ENCODE assay signal across 19 cellular contexts in the genomic region with DNA sequence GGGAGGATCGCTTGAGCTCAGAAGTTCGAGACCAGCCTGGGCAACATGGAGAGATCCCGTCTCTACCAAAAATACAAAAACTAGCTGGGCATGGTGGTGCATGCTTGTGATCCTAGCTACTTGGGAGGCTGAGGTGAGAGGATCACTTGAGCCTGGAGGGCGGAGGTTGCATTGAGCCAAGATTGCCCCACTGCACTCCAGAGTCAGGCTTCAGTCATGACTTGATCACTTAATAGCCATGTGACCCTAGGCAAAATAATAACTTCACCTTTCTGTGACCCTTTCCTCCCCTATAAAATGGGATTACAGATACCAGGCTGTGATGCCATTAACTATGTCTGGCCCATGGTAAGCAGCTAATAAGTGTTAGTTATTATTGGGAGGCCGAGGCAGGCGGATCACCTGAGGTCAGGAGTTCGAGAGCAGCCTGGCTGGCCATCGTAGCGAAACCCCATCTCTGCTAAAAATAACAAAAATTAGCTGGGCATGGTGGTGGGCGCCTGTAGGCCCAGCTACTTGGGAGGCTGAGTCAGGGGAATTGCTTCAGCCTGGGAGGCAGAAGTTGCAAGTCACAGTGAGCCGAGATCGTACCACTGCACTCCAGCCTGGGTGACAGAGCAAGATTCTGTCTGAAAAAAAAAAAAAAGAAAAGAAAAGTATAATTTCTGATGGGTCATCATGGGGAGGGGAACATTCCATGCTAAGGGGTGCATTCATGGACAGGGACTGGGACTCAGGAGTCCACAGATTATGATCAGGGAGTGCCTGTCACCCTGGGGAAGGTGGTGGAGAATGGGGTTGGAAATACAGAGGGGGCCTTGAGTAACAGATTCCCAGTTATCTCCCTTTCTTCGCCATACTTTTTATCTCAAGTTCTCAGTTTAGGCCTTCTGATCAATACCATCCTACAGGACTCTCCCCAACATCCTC. TPM values are rescaled to one million over a fixed set of nuclear protein-coding genes. Genes with fewer than 3 reads are reported as not detected.
A peak's percentile ranks its signal among the peaks of the same experiment; 100 is the strongest.
DNase-seq lines count a peak whose midpoint lies in the region; ATAC-seq and TF ChIP-seq lines count a peak whose summit lies in the region.
"Had no signal": no experiment of that assay in that cellular context is flagged by ENCODE, and none has a peak within 500 bp of the region (broad histone marks: within the 10 kb centered on the region; RNA-seq: fewer than 3 reads in every experiment).

No MANE protein-coding gene starts in this region.

- H3K36me3 ChIP-seq in upper lobe of right lung (peaks cover 100% of the 10 kb centered on the region), testis (ENCODE audit: low read depth, missing control alignments) (no peaks in the 10 kb centered on the region)

- no peak for ATAC-seq in activated T-helper 17 cell treated with anti-CD3 and anti-CD28 coated beads, Interleukin-2, amount 50 U/mL, for 72 hours (replicated peaks)
- ATAC-seq in upper lobe of right lung, result no peak
- ATAC-seq in HG02763 (IDR thresholded peaks at IDR 0.05; ENCODE audit: unreplicated experiment), result no peak
- ATAC-seq in GM21367 (IDR thresholded peaks at IDR 0.05; ENCODE audit: unreplicated experiment), result no peak
- ATAC-seq: activated CD8-positive, alpha-beta T cell treated with anti-CD3 and anti-CD28 coated beads for 36 hours; gastrocnemius medialis had no signal

- H3K27ac Mint-ChIP-seq in activated naive CD4-positive, alpha-beta T cell treated with anti-CD3 and anti-CD28 coated beads for 36 hours, result peak overlapping the region; percentile 68
- H3K27ac Mint-ChIP-seq in activated naive CD4-positive, alpha-beta T cell treated with anti-CD3 and anti-CD28 coated beads, Interleukin-2, amount 10 ng/mL, durations not matched to agents 7 days and 5 days, result no peak overlapping the region
- peak overlapping the region; percentile 17 for H3K27ac Mint-ChIP-seq in activated T-helper 17 cell treated with anti-CD3 and anti-CD28 coated beads, Interleukin-2, amount 50 U/mL, for 72 hours
- H3K27ac Mint-ChIP-seq in mesothelial cell of epicardium, result peak overlapping the region; percentile 72
- H3K27ac Mint-ChIP-seq: activated CD8-positive, alpha-beta T cell treated with anti-CD3 and anti-CD28 coated beads for 36 hours had no signal

- H3K27me3 Mint-ChIP-seq in activated naive CD4-positive, alpha-beta T cell treated with anti-CD3 and anti-CD28 coated beads for 36 hours (ENCODE audit: low read depth), result no peaks in the 10 kb centered on the region
- H3K27me3 Mint-ChIP-seq in activated naive CD4-positive, alpha-beta T cell treated with anti-CD3 and anti-CD28 coated beads, Interleukin-2, amount 10 ng/mL, durations not matched to agents 7 days and 5 days, result no peaks in the 10 kb centered on the region
- H3K27me3 Mint-ChIP-seq in activated T-helper 17 cell treated with anti-CD3 and anti-CD28 coated beads, Interleukin-2, amount 50 U/mL, for 72 hours, result no peaks in the 10 kb centered on the region
- H3K27me3 Mint-ChIP-seq in mesothelial cell of epicardium (ENCODE audit: low read depth), result no peaks in the 10 kb centered on the region
- H3K27me3 Mint-ChIP-seq: activated CD8-positive, alpha-beta T cell treated with anti-CD3 and anti-CD28 coated beads for 36 hours had no signal

- no peaks in the 10 kb centered on the region for H3K9me3 Mint-ChIP-seq in activated naive CD4-positive, alpha-beta T cell treated with anti-CD3 and anti-CD28 coated beads for 36 hours
- no peaks in the 10 kb centered on the region for H3K9me3 Mint-ChIP-seq in activated naive CD4-positive, alpha-beta T cell treated with anti-CD3 and anti-CD28 coated beads, Interleukin-2, amount 10 ng/mL, durations not matched to agents 7 days and 5 days
- H3K9me3 Mint-ChIP-seq in activated T-helper 17 cell treated with anti-CD3 and anti-CD28 coated beads, Interleukin-2, amount 50 U/mL, for 72 hours, result no peaks in the 10 kb centered on the region
- no peaks in the 10 kb centered on the region for H3K9me3 Mint-ChIP-seq in mesothelial cell of epicardium
- H3K9me3 Mint-ChIP-seq: activated CD8-positive, alpha-beta T cell treated with anti-CD3 and anti-CD28 coated beads for 36 hours had no signal

- WGBS in testis, 2 donors, result 92 to 94% methylated on average over 13 of the region's 13 CpGs

- CTCF ChIA-PET in activated naive CD4-positive, alpha-beta T cell treated with anti-CD3 and anti-CD28 coated beads for 36 hours (lab: Charles Lee), result interaction anchor here (0.7 kb wide), 1 partner anchor 200 kb away, joined by 3 read pairs; no protein-coding TSS in a partner anchor
- CTCF ChIA-PET in activated naive CD4-positive, alpha-beta T cell treated with anti-CD3 and anti-CD28 coated beads, Interleukin-2, amount 10 ng/mL, durations not matched to agents 7 days and 5 days (lab: Charles Lee), result no interaction called here

- H3K4me3 ChIP-seq in upper lobe of right lung (no peak overlapping the region), testis (no peak overlapping the region)
- H3K4me3 ChIP-seq: gastrocnemius medialis, SJCRH30 had no signal

- H3K4me1 Mint-ChIP-seq in activated naive CD4-positive, alpha-beta T cell treated with anti-CD3 and anti-CD28 coated beads for 36 hours (ENCODE audit: low read depth), result peaks cover 27% of the 10 kb centered on the region
- peaks cover 50% of the 10 kb centered on the region for H3K4me1 Mint-ChIP-seq in activated naive CD4-positive, alpha-beta T cell treated with anti-CD3 and anti-CD28 coated beads, Interleukin-2, amount 10 ng/mL, durations not matched to agents 7 days and 5 days
- peaks cover 8% of the 10 kb centered on the region for H3K4me1 Mint-ChIP-seq in activated T-helper 17 cell treated with anti-CD3 and anti-CD28 coated beads, Interleukin-2, amount 50 U/mL, for 72 hours
- peaks cover 44% of the 10 kb centered on the region for H3K4me1 Mint-ChIP-seq in mesothelial cell of epicardium

- TF ChIP-seq POLR2A in testis (IDR thresholded peaks at IDR 0.05), result no peak

- H3K9me3 ChIP-seq in upper lobe of right lung, result no peaks in the 10 kb centered on the region
- H3K9me3 ChIP-seq in testis, result no peaks in the 10 kb centered on the region
- H3K9me3 ChIP-seq: gastrocnemius medialis, SJCRH30 had no signal

- peaks cover 25% of the 10 kb centered on the region for H3K4me1 ChIP-seq in upper lobe of right lung
- peaks cover 34% of the 10 kb centered on the region for H3K4me1 ChIP-seq in testis

- intact Hi-C loops in activated naive CD4-positive, alpha-beta T cell treated with anti-CD3 and anti-CD28 coated beads for 36 hours (cut with micrococcal nuclease), result no loop called here
- intact Hi-C loops in upper lobe of right lung (cut with DNase I) (no loop called here), testis (cut with DNase I; ENCODE audit: low total_unique reads) (no loop called here)

- no peak for TF ChIP-seq CTCF in mesothelial cell of epicardium (IDR thresholded peaks at IDR 0.05; ENCODE audit: unreplicated experiment)
- no peak for TF ChIP-seq CTCF in upper lobe of right lung (IDR thresholded peaks at IDR 0.05)
- no peak for TF ChIP-seq CTCF in testis (IDR thresholded peaks at IDR 0.05)

- H3K4me3 Mint-ChIP-seq in activated naive CD4-positive, alpha-beta T cell treated with anti-CD3 and anti-CD28 coated beads for 36 hours, result no peak overlapping the region
- H3K4me3 Mint-ChIP-seq in activated naive CD4-positive, alpha-beta T cell treated with anti-CD3 and anti-CD28 coated beads, Interleukin-2, amount 10 ng/mL, durations not matched to agents 7 days and 5 days, result no peak overlapping the region
- no peak overlapping the region for H3K4me3 Mint-ChIP-seq in activated T-helper 17 cell treated with anti-CD3 and anti-CD28 coated beads, Interleukin-2, amount 50 U/mL, for 72 hours
- no peak overlapping the region for H3K4me3 Mint-ChIP-seq in mesothelial cell of epicardium
- H3K4me3 Mint-ChIP-seq: activated CD8-positive, alpha-beta T cell treated with anti-CD3 and anti-CD28 coated beads for 36 hours had no signal

- no peaks in the 10 kb centered on the region for H3K27me3 ChIP-seq in upper lobe of right lung
- H3K27me3 ChIP-seq in testis, result no peaks in the 10 kb centered on the region
- H3K27me3 ChIP-seq: gastrocnemius medialis, SJCRH30 had no signal

- no peak for DNase-seq in activated naive CD4-positive, alpha-beta T cell treated with anti-CD3 and anti-CD28 coated beads for 36 hours
- DNase-seq in activated naive CD4-positive, alpha-beta T cell treated with anti-CD3 and anti-CD28 coated beads, Interleukin-2, amount 10 ng/mL, durations not matched to agents 7 days and 5 days, result no peak
- no peak for DNase-seq in mesothelial cell of epicardium (ENCODE audit: low spot score in 2 of 2, unreplicated experiment in 2 of 2)
- DNase-seq in upper lobe of right lung, result no peak
- no peak for DNase-seq in testis
- DNase-seq: activated CD8-positive, alpha-beta T cell treated with anti-CD3 and anti-CD28 coated beads for 36 hours; activated effector memory CD4-positive, alpha-beta T cell treated with anti-CD3 and anti-CD28 coated beads, Interleukin-2, amount 50 U/mL, for 16 hours; amygdala; gastrocnemius medialis; GF-D8; MM.1S; NCI-H187 treated with DMSO at 0.1 percent for 48 hours; NCI-H446; SJCRH30; stimulated activated CD4-positive, alpha-beta T cell treated with anti-CD3 and anti-CD28 coated beads, Interleukin-12 subunit alpha, Interleukin-12 subunit beta, amount 100 ng/mL, for 4 hours had no signal

- H3K27ac ChIP-seq in upper lobe of right lung (peak overlapping the region; percentile 11), testis (peak overlapping the region in 1 of 2 donors; percentile 53)
- H3K27ac ChIP-seq: gastrocnemius medialis, SJCRH30 had no signal

- peaks cover 76% of the 10 kb centered on the region for H3K36me3 Mint-ChIP-seq in activated naive CD4-positive, alpha-beta T cell treated with anti-CD3 and anti-CD28 coated beads for 36 hours (ENCODE audit: low read depth)
- H3K36me3 Mint-ChIP-seq in activated naive CD4-positive, alpha-beta T cell treated with anti-CD3 and anti-CD28 coated beads, Interleukin-2, amount 10 ng/mL, durations not matched to agents 7 days and 5 days, result peaks cover 72% of the 10 kb centered on the region
- H3K36me3 Mint-ChIP-seq in activated T-helper 17 cell treated with anti-CD3 and anti-CD28 coated beads, Interleukin-2, amount 50 U/mL, for 72 hours (ENCODE audit: low read depth), result peaks cover 100% of the 10 kb centered on the region
- H3K36me3 Mint-ChIP-seq in mesothelial cell of epicardium, result peaks cover 55% of the 10 kb centered on the region

RNA-seq across cellular contexts. Expression of a gene that starts 15.5 kb away (rescaled TPM):
- total RNA-seq in activated naive CD4-positive, alpha-beta T cell treated with anti-CD3 and anti-CD28 coated beads for 36 hours, result 100 to 1,000 TPM; 240 to 254 TPM
- 100 to 1,000 TPM; 474 to 660 TPM for total RNA-seq in activated T-helper 17 cell treated with anti-CD3 and anti-CD28 coated beads, Interleukin-2, amount 50 U/mL, for 72 hours
- total RNA-seq in mesothelial cell of epicardium (561 to 582 TPM (median 564 TPM) in 3 replicates), upper lobe of right lung (386 TPM), testis (100 to 1,000 TPM; 212 to 271 TPM)
- 227 TPM for polyA plus RNA-seq in testis (ENCODE audit: insufficient read depth, low read depth, low replicate concordance)

RNA-seq across cellular contexts. Expression of a gene that starts 19.9 kb away (rescaled TPM):
- 10 to 100 TPM; 90.5 to 95.2 TPM for total RNA-seq in activated naive CD4-positive, alpha-beta T cell treated with anti-CD3 and anti-CD28 coated beads for 36 hours
- 100 to 1,000 TPM; 140 to 212 TPM for total RNA-seq in activated T-helper 17 cell treated with anti-CD3 and anti-CD28 coated beads, Interleukin-2, amount 50 U/mL, for 72 hours
- total RNA-seq in mesothelial cell of epicardium, result 65.6 to 70.3 TPM (median 69.4 TPM) in 3 replicates
- total RNA-seq in upper lobe of right lung, result 101 TPM
- total RNA-seq in testis, result 10 to 100 TPM; 63.3 to 69.0 TPM
- 45.9 TPM for polyA plus RNA-seq in testis (ENCODE audit: insufficient read depth, low read depth, low replicate concordance)

RNA-seq across cellular contexts. Expression of a gene that starts 51.7 kb away (rescaled TPM):
- total RNA-seq in activated naive CD4-positive, alpha-beta T cell treated with anti-CD3 and anti-CD28 coated beads for 36 hours, result 10 to 100 TPM; 18.3 to 20.7 TPM
- 10 to 100 TPM; 32.7 to 39.3 TPM for total RNA-seq in activated T-helper 17 cell treated with anti-CD3 and anti-CD28 coated beads, Interleukin-2, amount 50 U/mL, for 72 hours
- total RNA-seq in mesothelial cell of epicardium (0.27 to 0.38 TPM (median 0.32 TPM) in 3 replicates), upper lobe of right lung (6.0 TPM), testis (under 1 TPM; 0.55 to 0.68 TPM)
- 1.6 TPM for polyA plus RNA-seq in testis (ENCODE audit: insufficient read depth, low read depth, low replicate concordance)
- total RNA-seq: gastrocnemius medialis, pulmonary artery endothelial cell had no signal
